Comparison of ENCODE assay signal across 9 cellular contexts in genomic region chr1:206924549-206925115, GRCh38.
DNase-seq lines count a peak whose midpoint lies in the region; ATAC-seq and TF ChIP-seq lines count a peak whose summit lies in the region.
"Had no signal": no experiment of that assay in that cellular context is flagged by ENCODE, and none has a peak within 500 bp of the region (broad histone marks: within the 10 kb centered on the region; RNA-seq: fewer than 3 reads in every experiment).

No MANE protein-coding gene starts in this region.

- no peaks in the 10 kb centered on the region for H3K27me3 ChIP-seq in neutrophil

- H3K27ac ChIP-seq in neutrophil, result peak overlapping the region; percentile 37

- ATAC-seq in GM18519 (IDR thresholded peaks at IDR 0.05; ENCODE audit: low FRiP score, unreplicated experiment) (peak; percentile 11), GM21529 (IDR thresholded peaks at IDR 0.05; ENCODE audit: unreplicated experiment) (peak; percentile 24), HG03439 (IDR thresholded peaks at IDR 0.05; ENCODE audit: unreplicated experiment) (peak; percentile 23)

- no peak for TF ChIP-seq CTCF in neutrophil (IDR thresholded peaks at IDR 0.05)

- DNase-seq in RKO (ENCODE audit: low spot score) (no peak), activated gamma-delta T cell treated with Interleukin-2 at 50 U/mL for 16 hours (no peak), DMS79 (lab: John Stamatoyannopoulos, UW) (no peak)
- no peak for DNase-seq in stimulated activated CD4-positive, alpha-beta T cell treated with anti-CD3 and anti-CD28 coated beads, Interleukin-4, amount 100 ng/mL, for 4 hours
- DNase-seq: NCI-H1092 treated with DMSO at 0.1 percent for 48 hours had no signal

- H3K36me3 ChIP-seq in neutrophil, result no peaks in the 10 kb centered on the region

- peaks cover 32 to 40% of the 10 kb centered on the region in 2 experiments for H3K4me1 ChIP-seq in neutrophil (ENCODE audit: control insufficient read depth in 1 of 2, insufficient read depth in 1 of 2, low read depth in 1 of 2, low read length in 1 of 2)

- no peaks in the 10 kb centered on the region for H3K9me3 ChIP-seq in neutrophil

- H3K4me3 ChIP-seq in neutrophil (ENCODE audit: low read depth in 1 of 2, low read length in 1 of 2), result no peak overlapping the region
